23 cellular contexts compared by ENCODE assay signal in genomic region chr1:53530550-53530949, GRCh38.
"Had no signal": no experiment of that assay in that cellular context is flagged by ENCODE, and none has a peak within 500 bp of the region (broad histone marks: within the 10 kb centered on the region; RNA-seq: fewer than 3 reads in every experiment).

No MANE protein-coding gene starts in this region.

- H3K9me3 Mint-ChIP-seq: effector memory CD8-positive, alpha-beta T cell; immature natural killer cell; naive thymus-derived CD8-positive, alpha-beta T cell; stimulated activated memory B cell treated with anti-CD40 and anti-IgM and Interleukin-4, amounts not matched to agents 10 μg/mL and 1 μg/mL and 100 μg/mL, for 72 hours had no signal

- H3K4me1 ChIP-seq: lower lobe of right lung had no signal

- ATAC-seq: effector memory CD8-positive, alpha-beta T cell; left ventricle myocardium superior; naive thymus-derived CD8-positive, alpha-beta T cell; stimulated activated memory B cell treated with anti-CD40 and anti-IgM and Interleukin-4, amounts not matched to agents 10 μg/mL and 1 μg/mL and 100 μg/mL, for 72 hours; stimulated activated naive CD8-positive, alpha-beta T cell treated with anti-CD3 and anti-CD28 coated beads, Interleukin-15, Interleukin-2, amounts not matched to agents 100 U/mL and 50 U/mL, for 24 hours had no signal

- H3K4me3 Mint-ChIP-seq: effector memory CD8-positive, alpha-beta T cell; immature natural killer cell; naive thymus-derived CD8-positive, alpha-beta T cell; stimulated activated memory B cell treated with anti-CD40 and anti-IgM and Interleukin-4, amounts not matched to agents 10 μg/mL and 1 μg/mL and 100 μg/mL, for 72 hours had no signal

- H3K27ac ChIP-seq: esophagus squamous epithelium, lower lobe of right lung, prostate gland, right atrium auricular region, sigmoid colon, testis, tibial nerve, upper lobe of left lung had no signal

- H3K36me3 ChIP-seq: esophagus squamous epithelium, lower lobe of right lung, prostate gland, right atrium auricular region, sigmoid colon, tibial nerve, upper lobe of left lung had no signal

- H3K27ac Mint-ChIP-seq: immature natural killer cell; stimulated activated memory B cell treated with anti-CD40 and anti-IgM and Interleukin-4, amounts not matched to agents 10 μg/mL and 1 μg/mL and 100 μg/mL, for 72 hours had no signal

- H3K9me3 ChIP-seq: esophagus squamous epithelium, lower lobe of right lung, prostate gland, right atrium auricular region, sigmoid colon, testis, tibial nerve, upper lobe of left lung had no signal

- H3K4me1 Mint-ChIP-seq: immature natural killer cell; stimulated activated memory B cell treated with anti-CD40 and anti-IgM and Interleukin-4, amounts not matched to agents 10 μg/mL and 1 μg/mL and 100 μg/mL, for 72 hours had no signal

- H3K4me3 ChIP-seq: esophagus squamous epithelium, lower lobe of right lung, prostate gland, right atrium auricular region, sigmoid colon, testis, tibial nerve, upper lobe of left lung had no signal

- H3K36me3 Mint-ChIP-seq: immature natural killer cell; naive thymus-derived CD8-positive, alpha-beta T cell; stimulated activated memory B cell treated with anti-CD40 and anti-IgM and Interleukin-4, amounts not matched to agents 10 μg/mL and 1 μg/mL and 100 μg/mL, for 72 hours had no signal

- H3K27me3 ChIP-seq: right atrium auricular region, sigmoid colon, testis, tibial nerve, upper lobe of left lung had no signal

- DNase-seq: cortex of kidney; effector memory CD8-positive, alpha-beta T cell; erythroblast; esophagus squamous epithelium; foreskin melanocyte; hypothalamus; immature natural killer cell; islet precursor cell; kidney glomerular epithelial cell; left ventricle myocardium superior; lower lobe of right lung; naive thymus-derived CD8-positive, alpha-beta T cell; sigmoid colon; stimulated activated CD4-positive, alpha-beta T cell treated with anti-CD3 and anti-CD28 coated beads, Interleukin-2, amount 100 ng/mL, for 24 hours; stimulated activated CD4-positive, alpha-beta T cell treated with anti-CD3 and anti-CD28 coated beads, Interleukin-4, amount 100 ng/mL, for 24 hours; stimulated activated naive CD8-positive, alpha-beta T cell treated with anti-CD3 and anti-CD28 coated beads, Interleukin-15, Interleukin-2, amounts not matched to agents 100 U/mL and 50 U/mL, for 24 hours; substantia nigra; testis had no signal
